2 cellular contexts compared by ENCODE assay signal in the genomic region with DNA sequence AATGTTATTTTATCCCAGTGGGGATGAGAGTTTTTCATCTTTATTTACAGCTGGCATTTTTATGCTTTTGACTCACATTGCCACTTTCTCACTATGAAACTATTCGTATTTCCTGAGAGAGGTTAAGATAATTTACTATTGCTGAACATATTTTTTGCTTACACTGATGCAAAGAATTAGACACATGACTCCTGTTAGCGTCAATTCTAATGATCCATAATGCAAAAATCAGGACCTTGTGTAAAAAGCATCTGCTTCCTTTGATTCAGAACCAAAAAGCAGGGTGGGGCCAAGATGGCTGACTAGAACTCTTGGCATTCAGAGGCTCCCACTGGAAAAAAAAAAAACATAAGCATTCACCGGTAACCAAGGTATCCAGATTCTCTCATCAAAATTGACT.
TF ChIP-seq lines count a peak whose summit lies in the region.

No MANE protein-coding gene starts in this region.

TF ChIP-seq in SK-N-SH, 30 proteins besides CTCF, POLR2A, EP300 and RAD21 (continued from another document):
- TF ChIP-seq, protein P1, sequence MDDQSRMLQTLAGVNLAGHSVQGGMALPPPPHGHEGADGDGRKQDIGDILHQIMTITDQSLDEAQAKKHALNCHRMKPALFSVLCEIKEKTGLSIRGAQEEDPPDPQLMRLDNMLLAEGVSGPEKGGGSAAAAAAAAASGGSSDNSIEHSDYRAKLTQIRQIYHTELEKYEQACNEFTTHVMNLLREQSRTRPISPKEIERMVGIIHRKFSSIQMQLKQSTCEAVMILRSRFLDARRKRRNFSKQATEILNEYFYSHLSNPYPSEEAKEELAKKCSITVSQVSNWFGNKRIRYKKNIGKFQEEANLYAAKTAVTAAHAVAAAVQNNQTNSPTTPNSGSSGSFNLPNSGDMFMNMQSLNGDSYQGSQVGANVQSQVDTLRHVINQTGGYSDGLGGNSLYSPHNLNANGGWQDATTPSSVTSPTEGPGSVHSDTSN (IDR thresholded peaks at IDR 0.05), result no peak
- TF ChIP-seq TAF1 (IDR thresholded peaks at IDR 0.05; ENCODE audit: borderline replicate concordance, low read depth, low read length) (no peak), MXI1 (IDR thresholded peaks at IDR 0.05; ENCODE audit: low read depth, low read length) (no peak), GATA2 (CRISPR knock-in tag; IDR thresholded peaks at IDR 0.05) (no peak), SIN3A (IDR thresholded peaks at IDR 0.05; ENCODE audit: borderline replicate concordance, low read depth, low read length) (no peak), NFIC (IDR thresholded peaks at IDR 0.05; ENCODE audit: borderline replicate concordance) (no peak), RCOR1 (IDR thresholded peaks at IDR 0.05; ENCODE audit: low read length) (no peak), GABPA (IDR thresholded peaks at IDR 0.05; ENCODE audit: low read depth) (no peak), RFX5 (IDR thresholded peaks at IDR 0.05; ENCODE audit: low read length) (no peak), MEF2A (IDR thresholded peaks at IDR 0.05; ENCODE audit: borderline replicate concordance, low read depth) (no peak), SMC3 (IDR thresholded peaks at IDR 0.05; ENCODE audit: low read depth, low read length) (no peak), POLR2AphosphoS5 (IDR thresholded peaks at IDR 0.05; ENCODE audit: low read depth, low read length) (no peak), FOXJ3 (CRISPR knock-in tag; IDR thresholded peaks at IDR 0.05) (no peak), FOXM1 (IDR thresholded peaks at IDR 0.05; ENCODE audit: low read depth) (no peak), EZH2phosphoT487 (IDR thresholded peaks at IDR 0.05; ENCODE audit: borderline replicate concordance, low read depth) (no peak), TEAD4 (IDR thresholded peaks at IDR 0.05; ENCODE audit: borderline replicate concordance, insufficient read depth) (no peak), JUND (IDR thresholded peaks at IDR 0.05) (no peak)
- TF ChIP-seq, protein P2, sequence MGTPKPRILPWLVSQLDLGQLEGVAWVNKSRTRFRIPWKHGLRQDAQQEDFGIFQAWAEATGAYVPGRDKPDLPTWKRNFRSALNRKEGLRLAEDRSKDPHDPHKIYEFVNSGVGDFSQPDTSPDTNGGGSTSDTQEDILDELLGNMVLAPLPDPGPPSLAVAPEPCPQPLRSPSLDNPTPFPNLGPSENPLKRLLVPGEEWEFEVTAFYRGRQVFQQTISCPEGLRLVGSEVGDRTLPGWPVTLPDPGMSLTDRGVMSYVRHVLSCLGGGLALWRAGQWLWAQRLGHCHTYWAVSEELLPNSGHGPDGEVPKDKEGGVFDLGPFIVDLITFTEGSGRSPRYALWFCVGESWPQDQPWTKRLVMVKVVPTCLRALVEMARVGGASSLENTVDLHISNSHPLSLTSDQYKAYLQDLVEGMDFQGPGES (IDR thresholded peaks at IDR 0.05; ENCODE audit: low read depth, low read length), result no peak

TF ChIP-seq in SK-N-SH treated with all-trans-retinoic acid at 6 μM for 48 hours, 23 proteins besides CTCF, POLR2A, EP300 and RAD21 (continued from another document):
- TF ChIP-seq ISL1 (CRISPR knock-in tag; IDR thresholded peaks at IDR 0.05) (no peak), CSDC2 (CRISPR knock-in tag; IDR thresholded peaks at IDR 0.05) (no peak), ZFP3 (CRISPR knock-in tag; IDR thresholded peaks at IDR 0.05) (no peak), TCF4 (CRISPR knock-in tag; IDR thresholded peaks at IDR 0.05; ENCODE audit: borderline replicate concordance) (no peak), SNAI2 (CRISPR knock-in tag; IDR thresholded peaks at IDR 0.05) (no peak), OSR1 (CRISPR knock-in tag; IDR thresholded peaks at IDR 0.05) (no peak), ESRRG (CRISPR knock-in tag; IDR thresholded peaks at IDR 0.05) (no peak), PPARA (CRISPR knock-in tag; IDR thresholded peaks at IDR 0.05; ENCODE audit: borderline replicate concordance) (no peak), RARB (CRISPR knock-in tag; IDR thresholded peaks at IDR 0.05) (no peak), ZNF70 (CRISPR knock-in tag; IDR thresholded peaks at IDR 0.05) (no peak), GLIS3 (CRISPR knock-in tag; IDR thresholded peaks at IDR 0.05) (no peak), ZFP30 (CRISPR knock-in tag; IDR thresholded peaks at IDR 0.05) (no peak), ZC3H10 (CRISPR knock-in tag; IDR thresholded peaks at IDR 0.05) (no peak)
- TF ChIP-seq, protein P3, sequence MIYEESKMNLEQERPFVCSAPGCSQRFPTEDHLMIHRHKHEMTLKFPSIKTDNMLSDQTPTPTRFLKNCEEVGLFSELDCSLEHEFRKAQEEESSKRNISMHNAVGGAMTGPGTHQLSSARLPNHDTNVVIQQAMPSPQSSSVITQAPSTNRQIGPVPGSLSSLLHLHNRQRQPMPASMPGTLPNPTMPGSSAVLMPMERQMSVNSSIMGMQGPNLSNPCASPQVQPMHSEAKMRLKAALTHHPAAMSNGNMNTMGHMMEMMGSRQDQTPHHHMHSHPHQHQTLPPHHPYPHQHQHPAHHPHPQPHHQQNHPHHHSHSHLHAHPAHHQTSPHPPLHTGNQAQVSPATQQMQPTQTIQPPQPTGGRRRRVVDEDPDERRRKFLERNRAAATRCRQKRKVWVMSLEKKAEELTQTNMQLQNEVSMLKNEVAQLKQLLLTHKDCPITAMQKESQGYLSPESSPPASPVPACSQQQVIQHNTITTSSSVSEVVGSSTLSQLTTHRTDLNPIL (CRISPR knock-in tag; IDR thresholded peaks at IDR 0.05; ENCODE audit: low read depth), result no peak
- TF ChIP-seq, protein P4, sequence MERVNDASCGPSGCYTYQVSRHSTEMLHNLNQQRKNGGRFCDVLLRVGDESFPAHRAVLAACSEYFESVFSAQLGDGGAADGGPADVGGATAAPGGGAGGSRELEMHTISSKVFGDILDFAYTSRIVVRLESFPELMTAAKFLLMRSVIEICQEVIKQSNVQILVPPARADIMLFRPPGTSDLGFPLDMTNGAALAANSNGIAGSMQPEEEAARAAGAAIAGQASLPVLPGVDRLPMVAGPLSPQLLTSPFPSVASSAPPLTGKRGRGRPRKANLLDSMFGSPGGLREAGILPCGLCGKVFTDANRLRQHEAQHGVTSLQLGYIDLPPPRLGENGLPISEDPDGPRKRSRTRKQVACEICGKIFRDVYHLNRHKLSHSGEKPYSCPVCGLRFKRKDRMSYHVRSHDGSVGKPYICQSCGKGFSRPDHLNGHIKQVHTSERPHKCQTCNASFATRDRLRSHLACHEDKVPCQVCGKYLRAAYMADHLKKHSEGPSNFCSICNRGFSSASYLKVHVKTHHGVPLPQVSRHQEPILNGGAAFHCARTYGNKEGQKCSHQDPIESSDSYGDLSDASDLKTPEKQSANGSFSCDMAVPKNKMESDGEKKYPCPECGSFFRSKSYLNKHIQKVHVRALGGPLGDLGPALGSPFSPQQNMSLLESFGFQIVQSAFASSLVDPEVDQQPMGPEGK (CRISPR knock-in tag; IDR thresholded peaks at IDR 0.05; ENCODE audit: borderline replicate concordance), result no peak
- TF ChIP-seq, protein P5, sequence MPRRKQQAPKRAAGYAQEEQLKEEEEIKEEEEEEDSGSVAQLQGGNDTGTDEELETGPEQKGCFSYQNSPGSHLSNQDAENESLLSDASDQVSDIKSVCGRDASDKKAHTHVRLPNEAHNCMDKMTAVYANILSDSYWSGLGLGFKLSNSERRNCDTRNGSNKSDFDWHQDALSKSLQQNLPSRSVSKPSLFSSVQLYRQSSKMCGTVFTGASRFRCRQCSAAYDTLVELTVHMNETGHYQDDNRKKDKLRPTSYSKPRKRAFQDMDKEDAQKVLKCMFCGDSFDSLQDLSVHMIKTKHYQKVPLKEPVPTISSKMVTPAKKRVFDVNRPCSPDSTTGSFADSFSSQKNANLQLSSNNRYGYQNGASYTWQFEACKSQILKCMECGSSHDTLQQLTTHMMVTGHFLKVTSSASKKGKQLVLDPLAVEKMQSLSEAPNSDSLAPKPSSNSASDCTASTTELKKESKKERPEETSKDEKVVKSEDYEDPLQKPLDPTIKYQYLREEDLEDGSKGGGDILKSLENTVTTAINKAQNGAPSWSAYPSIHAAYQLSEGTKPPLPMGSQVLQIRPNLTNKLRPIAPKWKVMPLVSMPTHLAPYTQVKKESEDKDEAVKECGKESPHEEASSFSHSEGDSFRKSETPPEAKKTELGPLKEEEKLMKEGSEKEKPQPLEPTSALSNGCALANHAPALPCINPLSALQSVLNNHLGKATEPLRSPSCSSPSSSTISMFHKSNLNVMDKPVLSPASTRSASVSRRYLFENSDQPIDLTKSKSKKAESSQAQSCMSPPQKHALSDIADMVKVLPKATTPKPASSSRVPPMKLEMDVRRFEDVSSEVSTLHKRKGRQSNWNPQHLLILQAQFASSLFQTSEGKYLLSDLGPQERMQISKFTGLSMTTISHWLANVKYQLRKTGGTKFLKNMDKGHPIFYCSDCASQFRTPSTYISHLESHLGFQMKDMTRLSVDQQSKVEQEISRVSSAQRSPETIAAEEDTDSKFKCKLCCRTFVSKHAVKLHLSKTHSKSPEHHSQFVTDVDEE (CRISPR knock-in tag; IDR thresholded peaks at IDR 0.05), result no peak
